33 cellular contexts compared by ENCODE assay signal in genomic region chr7:18306696-18307095, GRCh38.
"Had no signal": no experiment of that assay in that cellular context is flagged by ENCODE, and none has a peak within 500 bp of the region (broad histone marks: within the 10 kb centered on the region; RNA-seq: fewer than 3 reads in every experiment).

No MANE protein-coding gene starts in this region.

- H3K4me3 ChIP-seq: coronary artery, dorsolateral prefrontal cortex, heart left ventricle had no signal

- H3K36me3 Mint-ChIP-seq: activated naive CD4-positive, alpha-beta T cell treated with anti-CD3 and anti-CD28 coated beads, Interleukin-2, amount 50 U/mL, for 72 hours; activated naive CD8-positive, alpha-beta T cell treated with anti-CD3 and anti-CD28 coated beads, Interleukin-2, amount 10 ng/mL, durations not matched to agents 7 days and 5 days; WTC11 had no signal

- H3K4me1 ChIP-seq: heart left ventricle had no signal

- H3K27me3 ChIP-seq: brain microvascular endothelial cell, dorsolateral prefrontal cortex, heart left ventricle had no signal

- H3K27ac Mint-ChIP-seq: activated CD8-positive, alpha-beta T cell treated with anti-CD3 and anti-CD28 coated beads for 36 hours; activated naive CD4-positive, alpha-beta T cell treated with anti-CD3 and anti-CD28 coated beads for 36 hours; activated naive CD4-positive, alpha-beta T cell treated with anti-CD3 and anti-CD28 coated beads, Interleukin-2, amount 50 U/mL, for 72 hours; activated naive CD8-positive, alpha-beta T cell treated with anti-CD3 and anti-CD28 coated beads, Interleukin-2, amount 10 ng/mL, durations not matched to agents 7 days and 5 days; activated T-helper 1 cell treated with anti-CD3 and anti-CD28 coated beads, Interleukin-12 subunit alpha, Interleukin-12 subunit beta, Interleukin-2, Interleukin-4 antibody, amounts not matched to agents 30 ng/mL and 10 ng/mL and 1 ng/mL, durations not matched to agents 14 hours and 24 hours and 36 hours; activated T-helper 2 cell treated with anti-CD3 and anti-CD28 coated beads, Interferon-gamma antibody, Interleukin-2, Interleukin-4, amounts not matched to agents 10 μg/mL and 5 μg/mL and 100 μg/mL, durations not matched to agents 14 hours and 24 hours and 36 hours; endodermal cell; T-helper 17 cell; T-helper 2 cell treated with Interferon-gamma antibody and Interleukin-4, amounts not matched to agents 5 μg/mL and 100 μg/mL, for 36 hours; WTC11 had no signal

- H3K4me3 Mint-ChIP-seq: activated CD8-positive, alpha-beta T cell treated with anti-CD3 and anti-CD28 coated beads for 36 hours; activated naive CD4-positive, alpha-beta T cell treated with anti-CD3 and anti-CD28 coated beads for 36 hours; activated naive CD8-positive, alpha-beta T cell treated with anti-CD3 and anti-CD28 coated beads, Interleukin-2, amount 10 ng/mL, durations not matched to agents 7 days and 5 days; activated T-helper 1 cell treated with anti-CD3 and anti-CD28 coated beads, Interleukin-12 subunit alpha, Interleukin-12 subunit beta, Interleukin-2, Interleukin-4 antibody, amounts not matched to agents 30 ng/mL and 10 ng/mL and 1 ng/mL, durations not matched to agents 14 hours and 24 hours and 36 hours; central memory CD8-positive, alpha-beta T cell; dendritic cell treated with granulocyte-macrophage colony-stimulating factor and Interleukin-4, amounts not matched to agents 40 ng/mL and 50 ng/mL, for 4 days; endodermal cell; T-helper 17 cell; T-helper 2 cell treated with Interferon-gamma antibody and Interleukin-4, amounts not matched to agents 5 μg/mL and 100 μg/mL, for 36 hours; WTC11 had no signal

- H3K4me1 Mint-ChIP-seq: activated naive CD8-positive, alpha-beta T cell treated with anti-CD3 and anti-CD28 coated beads, Interleukin-2, amount 10 ng/mL, durations not matched to agents 7 days and 5 days; endodermal cell; WTC11 had no signal

- H3K9me3 ChIP-seq: heart left ventricle had no signal

- H3K9me3 Mint-ChIP-seq: activated CD8-positive, alpha-beta T cell treated with anti-CD3 and anti-CD28 coated beads for 36 hours; activated naive CD4-positive, alpha-beta T cell treated with anti-CD3 and anti-CD28 coated beads for 36 hours; activated naive CD4-positive, alpha-beta T cell treated with anti-CD3 and anti-CD28 coated beads, Interleukin-2, amount 50 U/mL, for 72 hours; activated naive CD8-positive, alpha-beta T cell treated with anti-CD3 and anti-CD28 coated beads, Interleukin-2, amount 10 ng/mL, durations not matched to agents 7 days and 5 days; activated T-helper 1 cell treated with anti-CD3 and anti-CD28 coated beads, Interleukin-12 subunit alpha, Interleukin-12 subunit beta, Interleukin-2, Interleukin-4 antibody, amounts not matched to agents 30 ng/mL and 10 ng/mL and 1 ng/mL, durations not matched to agents 14 hours and 24 hours and 36 hours; activated T-helper 2 cell treated with anti-CD3 and anti-CD28 coated beads, Interferon-gamma antibody, Interleukin-2, Interleukin-4, amounts not matched to agents 10 μg/mL and 5 μg/mL and 100 μg/mL, durations not matched to agents 14 hours and 24 hours and 36 hours; central memory CD8-positive, alpha-beta T cell; endodermal cell; T-helper 2 cell treated with Interferon-gamma antibody and Interleukin-4, amounts not matched to agents 5 μg/mL and 100 μg/mL, for 36 hours; WTC11 had no signal

- ATAC-seq: activated CD4-positive, CD25-positive, alpha-beta regulatory T cell treated with anti-CD3 and anti-CD28 coated beads, Interleukin-2, amount 50 U/mL, for 24 hours; activated CD8-positive, alpha-beta T cell treated with anti-CD3 and anti-CD28 coated beads for 36 hours; activated naive CD4-positive, alpha-beta T cell treated with anti-CD3 and anti-CD28 coated beads, Interleukin-2, amount 50 U/mL, for 72 hours; esophagus mucosa; heart left ventricle; T-helper 17 cell; WTC11 had no signal

- H3K36me3 ChIP-seq: brain microvascular endothelial cell, heart left ventricle had no signal

- H3K27ac ChIP-seq: brain microvascular endothelial cell, coronary artery, dorsolateral prefrontal cortex, heart left ventricle, VCaP had no signal

- DNase-seq: activated CD4-positive, alpha-beta T cell treated with anti-CD3 and anti-CD28 coated beads for 48 hours; activated CD4-positive, alpha-beta T cell treated with anti-CD3 and anti-CD28 coated beads, Interleukin-2, amount 50 U/mL, for 1 hour; activated CD4-positive, alpha-beta T cell treated with anti-CD3 and anti-CD28 coated beads, Interleukin-2, amount 50 U/mL, for 48 hours; activated CD8-positive, alpha-beta memory T cell treated with anti-CD3 and anti-CD28 coated beads for 24 hours; activated CD8-positive, alpha-beta T cell treated with anti-CD3 and anti-CD28 coated beads for 36 hours; activated effector memory CD4-positive, alpha-beta T cell treated with anti-CD3 and anti-CD28 coated beads, Interleukin-2, amount 50 U/mL, for 16 hours; activated naive CD4-positive, alpha-beta T cell treated with anti-CD3 and anti-CD28 coated beads for 36 hours; activated naive CD8-positive, alpha-beta T cell treated with anti-CD3 and anti-CD28 coated beads, Interleukin-2, amount 10 ng/mL, durations not matched to agents 7 days and 5 days; activated T-cell treated with anti-CD3 and anti-CD28 coated beads, Interleukin-2, amount 50 U/mL, for 1 hour; activated T-cell treated with anti-CD3 and anti-CD28 coated beads, Interleukin-2, amount 50 U/mL, for 48 hours; amniotic stem cell; anterior cingulate cortex; brain microvascular endothelial cell; dorsolateral prefrontal cortex; effector memory CD4-positive, alpha-beta T cell; endodermal cell; foreskin fibroblast; glutamatergic neuron; heart left ventricle; T-helper 1 cell; T-helper 17 cell; T1000 had no signal

- H3K27me3 Mint-ChIP-seq: activated CD8-positive, alpha-beta T cell treated with anti-CD3 and anti-CD28 coated beads for 36 hours; central memory CD8-positive, alpha-beta T cell; dendritic cell treated with granulocyte-macrophage colony-stimulating factor and Interleukin-4, amounts not matched to agents 40 ng/mL and 50 ng/mL, for 4 days had no signal
